In genomic region chrY:21267164-21267563, GRCh38 we compare ENCODE assay signal across 18 cellular contexts.
DNase-seq lines count a peak whose midpoint lies in the region; ATAC-seq and TF ChIP-seq lines count a peak whose summit lies in the region.
"Had no signal": no experiment of that assay in that cellular context is flagged by ENCODE, and none has a peak within 500 bp of the region (broad histone marks: within the 10 kb centered on the region; RNA-seq: fewer than 3 reads in every experiment).

No MANE protein-coding gene starts in this region.

- H3K27ac ChIP-seq in right atrium auricular region = no peak overlapping the region
- no peak overlapping the region for H3K27ac ChIP-seq in ACC112 (ENCODE audit: low read depth, low read length)
- peak overlapping the region; percentile 35 for H3K27ac ChIP-seq in VCaP
- H3K27ac ChIP-seq in testis = no peak overlapping the region
- H3K27ac ChIP-seq: A549, GM23248 had no signal

- H3K9me3 ChIP-seq in right atrium auricular region (no peaks in the 10 kb centered on the region), testis (no peaks in the 10 kb centered on the region)
- H3K9me3 ChIP-seq: A549, Caco-2 had no signal

- intact Hi-C loops in Right ventricle myocardium superior (cut with DNase I) (loop anchor here (10.0 kb wide), 1 partner anchor 58 kb away; no protein-coding TSS in a partner anchor), testis (cut with DNase I; ENCODE audit: low total_unique reads) (no loop called here)

- TF ChIP-seq POLR2A in testis (IDR thresholded peaks at IDR 0.05) = no peak

- WGBS in testis, 2 donors = 18% methylated on average over 1 of the region's 1 CpG; no CpG with 5 or more reads in 1 of the 2 donors

- peak overlapping the region; percentile 38 for H2AFZ ChIP-seq in ACC112 (ENCODE audit: low read length, unreplicated experiment)
- H2AFZ ChIP-seq: GM23248 had no signal

- no peaks in the 10 kb centered on the region for H3K79me2 ChIP-seq in ACC112 (ENCODE audit: control insufficient read depth, insufficient read depth, low read length, unreplicated experiment)

- no peaks in the 10 kb centered on the region for H3K4me1 ChIP-seq in right atrium auricular region
- peaks cover 32% of the 10 kb centered on the region for H3K4me1 ChIP-seq in ACC112 (ENCODE audit: control insufficient read depth, insufficient read depth, low read length, unreplicated experiment)
- H3K4me1 ChIP-seq in testis = no peaks in the 10 kb centered on the region
- H3K4me1 ChIP-seq: A549, Caco-2 had no signal

- no peak for DNase-seq in Right ventricle myocardium superior
- DNase-seq in right atrium auricular region (ENCODE audit: low spot score) = no peak
- peak; percentile 18 for DNase-seq in testis
- DNase-seq in CD1c-positive myeloid dendritic cell (ENCODE audit: extremely low spot score) = no peak
- DNase-seq: 8988T; C1 segment of cervical spinal cord; Caco-2; CD4-positive, CD25-positive, alpha-beta regulatory T cell; CD8-positive, alpha-beta T cell; DMS153; DND-41; GM23248; H7; HCEC 1CT had no signal

- no peaks in the 10 kb centered on the region for H3K36me3 ChIP-seq in right atrium auricular region
- H3K36me3 ChIP-seq in ACC112 (ENCODE audit: insufficient read depth, low read length) = no peaks in the 10 kb centered on the region
- no peaks in the 10 kb centered on the region for H3K36me3 ChIP-seq in testis (ENCODE audit: low read depth, missing control alignments)

- ATAC-seq in Right ventricle myocardium superior (ENCODE audit: poor library complexity) (peak; percentile 63), HG02588 (IDR thresholded peaks at IDR 0.05; ENCODE audit: unreplicated experiment) (no peak)
- ATAC-seq: A549; CD8-positive, alpha-beta T cell had no signal

- no peaks in the 10 kb centered on the region for H3K27me3 ChIP-seq in right atrium auricular region
- H3K27me3 ChIP-seq in ACC112 (ENCODE audit: insufficient read depth, low read length) = no peaks in the 10 kb centered on the region
- H3K27me3 ChIP-seq in testis = no peaks in the 10 kb centered on the region

- TF ChIP-seq CTCF in right atrium auricular region (IDR thresholded peaks at IDR 0.05) (no peak), VCaP (conservative IDR thresholded peaks at IDR 0.05) (no peak), testis (IDR thresholded peaks at IDR 0.05) (no peak)

- H3K4me3 ChIP-seq in right atrium auricular region (no peak overlapping the region), ACC112 (ENCODE audit: low read depth, low read length) (no peak overlapping the region), testis (no peak overlapping the region)
- H3K4me3 ChIP-seq: A549, GM23248 had no signal
